ENCODE assay signal across 15 cellular contexts in genomic region chr16:89423709-89424260, GRCh38.
DNase-seq lines count a peak whose midpoint lies in the region; ATAC-seq and TF ChIP-seq lines count a peak whose summit lies in the region.
"Had no signal": no experiment of that assay in that cellular context is flagged by ENCODE, and none has a peak within 500 bp of the region (broad histone marks: within the 10 kb centered on the region; RNA-seq: fewer than 3 reads in every experiment).

No MANE protein-coding gene starts in this region.

- intact Hi-C loops in lower lobe of right lung (cut with DNase I), result no loop called here

- no peak for ATAC-seq in activated naive CD4-positive, alpha-beta T cell treated with anti-CD3 and anti-CD28 coated beads, Interleukin-2, amount 50 U/mL, for 72 hours
- peak; percentile 15 to 68 for ATAC-seq in lower lobe of right lung

- peaks cover 40% of the 10 kb centered on the region for H3F3A ChIP-seq in GM23248 (ENCODE audit: insufficient read depth)

- H3K27ac Mint-ChIP-seq in activated naive CD4-positive, alpha-beta T cell treated with anti-CD3 and anti-CD28 coated beads, Interleukin-2, amount 50 U/mL, for 72 hours, result peak overlapping the region; percentile 67 to 89

- TF ChIP-seq CTCF in lower lobe of right lung (IDR thresholded peaks at IDR 0.05), result no peak

- H3K4me2 ChIP-seq in BLaER1 (peak overlapping the region; percentile 85), GM23248 (ENCODE audit: unreplicated experiment) (no peak overlapping the region)

- DNase-seq in GM23248, result no peak
- DNase-seq in activated naive CD4-positive, alpha-beta T cell treated with anti-CD3 and anti-CD28 coated beads, Interleukin-2, amount 50 U/mL, for 72 hours (ENCODE audit: low spot score in 2 of 2), result no peak
- DNase-seq in lower lobe of right lung, result no peak
- DNase-seq in NCI-H2171 (lab: John Stamatoyannopoulos, UW), result no peak
- DNase-seq in NCI-H748 treated with DMSO at 0.1 percent for 48 hours (lab: John Stamatoyannopoulos, UW), result no peak
- DNase-seq in OCI-M2 (lab: John Stamatoyannopoulos, UW; ENCODE audit: unreplicated experiment), result no peak
- no peak for DNase-seq in H7
- DNase-seq: activated CD4-positive, alpha-beta T cell treated with anti-CD3 and anti-CD28 coated beads, Interleukin-2, amount 50 U/mL, for 1 hour; anterior cingulate cortex; Caco-2; hippocampal formation had no signal

- in situ Hi-C loops in GM23248 (cut with MboI), result no loop called here

- H3K4me1 ChIP-seq in BLaER1 (peaks cover 96% of the 10 kb centered on the region), GM23248 (ENCODE audit: insufficient read depth) (peaks cover 7% of the 10 kb centered on the region), lower lobe of right lung (peaks cover 45% of the 10 kb centered on the region)

- no peaks in the 10 kb centered on the region for H3K9me2 ChIP-seq in GM23248 (ENCODE audit: insufficient read depth)

- no peaks in the 10 kb centered on the region for H3K27me3 ChIP-seq in BLaER1
- H3K27me3 ChIP-seq in GM23248 (replicated peaks; ENCODE audit: insufficient read depth), result no peaks in the 10 kb centered on the region
- no peaks in the 10 kb centered on the region for H3K27me3 ChIP-seq in lower lobe of right lung (ENCODE audit: low read depth)
- H3K27me3 ChIP-seq in H7 (ENCODE audit: control insufficient read depth, insufficient read depth, low read length), result no peaks in the 10 kb centered on the region
- H3K27me3 ChIP-seq: SJSA1, uterus had no signal

- H3K36me3 Mint-ChIP-seq in activated naive CD4-positive, alpha-beta T cell treated with anti-CD3 and anti-CD28 coated beads, Interleukin-2, amount 50 U/mL, for 72 hours, result peaks cover 11 to 14% of the 10 kb centered on the region in 2 donors

- 85 to 86% methylated on average over 21 of the region's 21 CpGs for WGBS in GM23248 (ENCODE audit: low coverage in 1 of 2, low lambda C conversion rate in 2 of 2, missing lambda C conversion rate in 2 of 2), 2 experiments

- peaks cover 100% of the 10 kb centered on the region for H4K20me1 ChIP-seq in BLaER1
- peaks cover 75% of the 10 kb centered on the region for H4K20me1 ChIP-seq in GM23248 (ENCODE audit: insufficient read depth)

- no peak overlapping the region for H2AFZ ChIP-seq in GM23248

- no peaks in the 10 kb centered on the region for H3K9me3 ChIP-seq in BLaER1
- H3K9me3 ChIP-seq in GM23248 (ENCODE audit: low read depth), result no peaks in the 10 kb centered on the region
- no peaks in the 10 kb centered on the region for H3K9me3 ChIP-seq in lower lobe of right lung
- H3K9me3 ChIP-seq: Caco-2, mucosa of descending colon, SJSA1, uterus had no signal

- H3K9ac ChIP-seq in BLaER1 (peak overlapping the region; percentile 63; the same call in 1 of the 2 replicates), GM23248 (no peak overlapping the region)

- H3K27ac ChIP-seq in BLaER1, result no peak overlapping the region
- peak overlapping the region; percentile 36; the same call in 1 of the 2 replicates for H3K27ac ChIP-seq in GM23248
- H3K27ac ChIP-seq in lower lobe of right lung, result no peak overlapping the region

- no peaks in the 10 kb centered on the region for H3K9me3 Mint-ChIP-seq in activated naive CD4-positive, alpha-beta T cell treated with anti-CD3 and anti-CD28 coated beads, Interleukin-2, amount 50 U/mL, for 72 hours

- H3K36me3 ChIP-seq in BLaER1, result peaks cover 49% of the 10 kb centered on the region
- H3K36me3 ChIP-seq in GM23248 (ENCODE audit: low read depth), result no peaks in the 10 kb centered on the region
- no peaks in the 10 kb centered on the region for H3K36me3 ChIP-seq in lower lobe of right lung
- H3K36me3 ChIP-seq in H7 (replicated peaks; ENCODE audit: control insufficient read depth, insufficient read depth, low read length), result no peaks in the 10 kb centered on the region; the same call in none of the 2 replicates
- H3K36me3 ChIP-seq: uterus had no signal

- peaks cover 99% of the 10 kb centered on the region for H3K79me2 ChIP-seq in GM23248 (ENCODE audit: insufficient read depth)

- H3K4me3 ChIP-seq in BLaER1 (0 out of 2 replicates have a peak overlapping the region, but pooled peaks have one; percentile 44), GM23248 (no peak overlapping the region), lower lobe of right lung (no peak overlapping the region), H7 (ENCODE audit: insufficient read depth, low read depth, low read length) (no peak overlapping the region)
- H3K4me3 ChIP-seq: mucosa of descending colon, SJSA1, uterus had no signal

Comparison
In these comparisons a context has a peak if more than half of its experiments do, and no peak if none do; other contexts are left out.
1. ATAC-seq: peak in lower lobe of right lung (2 of 2); none in activated naive CD4-positive, alpha-beta T cell treated with anti-CD3 and anti-CD28 coated beads, Interleukin-2, amount 50 U/mL, for 72 hours (0 of 2).